ENCODE assay signal across 18 cellular contexts in genomic region chr7:50742401-50742800, GRCh38. TPM values are rescaled to one million over a fixed set of nuclear protein-coding genes. Genes with fewer than 3 reads are reported as not detected.
DNase-seq lines count a peak whose midpoint lies in the region; ATAC-seq, FAIRE-seq and TF ChIP-seq lines count a peak whose summit lies in the region.
"Had no signal": no experiment of that assay in that cellular context is flagged by ENCODE, and none has a peak within 500 bp of the region (broad histone marks: within the 10 kb centered on the region; RNA-seq: fewer than 3 reads in every experiment).

No MANE protein-coding gene starts in this region.

- in situ Hi-C loops in mammary epithelial cell (cut with MboI; ENCODE audit: low sequenced_read_pairs in 2 of 2) (no loop called here), K562 (cut with MboI) (no loop called here)

- H2BK120ac ChIP-seq in trophoblast cell (ENCODE audit: insufficient read depth, low read length, poor library complexity): no peak overlapping the region

- peak; percentile 39 for ATAC-seq in K562
- ATAC-seq in HG03280 (IDR thresholded peaks at IDR 0.05; ENCODE audit: unreplicated experiment): no peak
- ATAC-seq: GM12878, HepG2 had no signal

- TF ChIP-seq RAD21 in K562 (CRISPR knock-in tag; conservative IDR thresholded peaks at IDR 0.05 in 1 of 2, IDR thresholded peaks at IDR 0.05 in 1 of 2): no peak

- H2AK5ac ChIP-seq in trophoblast cell (ENCODE audit: low read length): no peak overlapping the region

- H3K36me3 Mint-ChIP-seq in MCF 10A (ENCODE audit: insufficient read depth, unreplicated experiment) (peaks cover 16% of the 10 kb centered on the region), progenitor cell of endocrine pancreas (ENCODE audit: insufficient read depth) (peaks cover 7% of the 10 kb centered on the region)
- H3K36me3 Mint-ChIP-seq: CD4-positive, CD25-positive, alpha-beta regulatory T cell had no signal

- H3K9me3 Mint-ChIP-seq in MCF 10A (ENCODE audit: unreplicated experiment) (peaks cover 2% of the 10 kb centered on the region), progenitor cell of endocrine pancreas (ENCODE audit: low read depth) (peaks cover under 1% of the 10 kb centered on the region)
- H3K9me3 Mint-ChIP-seq: CD4-positive, CD25-positive, alpha-beta regulatory T cell had no signal

- H3K4me1 Mint-ChIP-seq in MCF 10A (ENCODE audit: insufficient read depth, unreplicated experiment) (peaks cover 16% of the 10 kb centered on the region), progenitor cell of endocrine pancreas (ENCODE audit: low read depth) (peaks cover 12% of the 10 kb centered on the region)

- 77% methylated on average over 4 of the region's 4 CpGs for WGBS in mammary epithelial cell (ENCODE audit: low coverage, missing lambda C conversion rate)
- WGBS in K562 (ENCODE audit: insufficient coverage, low coverage, missing lambda C conversion rate): 69% methylated on average over 4 of the region's 4 CpGs
- WGBS in trophoblast cell (ENCODE audit: extremely low coverage, insufficient coverage, insufficient read length): no CpG with 5 or more reads among the region's 4 CpGs

- H3K27me3 ChIP-seq in mammary epithelial cell (ENCODE audit: insufficient read depth, low read length): no peaks in the 10 kb centered on the region
- no peaks in the 10 kb centered on the region for H3K27me3 ChIP-seq in K562 (ENCODE audit: control insufficient read depth in 2 of 2, insufficient read depth in 2 of 2, low read length in 2 of 2)
- H3K27me3 ChIP-seq in trophoblast cell (ENCODE audit: insufficient read depth, low read length): no peaks in the 10 kb centered on the region

- H4K91ac ChIP-seq in trophoblast cell (ENCODE audit: low read depth, low read length): no peak overlapping the region

- H3K9ac ChIP-seq in mammary epithelial cell (ENCODE audit: insufficient read depth, low read length) (no peak overlapping the region), K562 (ENCODE audit: insufficient read depth in 1 of 2, low read depth in 2 of 2, low read length in 2 of 2) (no peak overlapping the region), trophoblast cell (ENCODE audit: low read length) (no peak overlapping the region)

- H3K9me3 ChIP-seq in mammary epithelial cell (replicated peaks; ENCODE audit: insufficient read depth, low read length) (no peaks in the 10 kb centered on the region), K562 (replicated peaks; ENCODE audit: control insufficient read depth, insufficient read depth, low read depth, low read length) (no peaks in the 10 kb centered on the region), trophoblast cell (ENCODE audit: insufficient read depth, low read depth, low read length) (no peaks in the 10 kb centered on the region)
- H3K9me3 ChIP-seq: HAP-1 had no signal

- TF ChIP-seq POLR2A in K562 (conservative IDR thresholded peaks at IDR 0.05): no peak

- no peak overlapping the region for H3K4me3 ChIP-seq in mammary epithelial cell (replicated peaks in 1 of 3; ENCODE audit: insufficient read depth in 1 of 3, low read depth in 2 of 3, low read length in 3 of 3)
- no peak overlapping the region for H3K4me3 ChIP-seq in K562
- no peak overlapping the region for H3K4me3 ChIP-seq in epithelial cell of esophagus (ENCODE audit: low read length)
- no peak overlapping the region for H3K4me3 ChIP-seq in trophoblast cell (ENCODE audit: low read depth, low read length)
- H3K4me3 ChIP-seq: GM12878, HAP-1 had no signal

- POLR2A ChIA-PET in MCF 10A (lab: Yijun Ruan, JAX): no interaction called here
- POLR2A ChIA-PET in K562 (lab: Yijun Ruan, JAX): no interaction called here

- H4K12ac ChIP-seq in trophoblast cell (ENCODE audit: low read depth, low read length): no peak overlapping the region

- H3K9me1 ChIP-seq in K562 (ENCODE audit: control insufficient read depth, insufficient read depth, low read length): no peaks in the 10 kb centered on the region

- no peak overlapping the region for H2BK12ac ChIP-seq in trophoblast cell (ENCODE audit: low read length)

- no peak overlapping the region for H4K8ac ChIP-seq in trophoblast cell (ENCODE audit: low read depth, low read length)

- H3K36me3 ChIP-seq in mammary epithelial cell (ENCODE audit: insufficient read depth, low read length): no peaks in the 10 kb centered on the region
- peaks cover 4% of the 10 kb centered on the region; the same call in 1 of the 3 replicates for H3K36me3 ChIP-seq in K562 (ENCODE audit: control insufficient read depth, insufficient read depth, low read length)
- peaks cover 4 to 6% of the 10 kb centered on the region in 2 experiments for H3K36me3 ChIP-seq in trophoblast cell (ENCODE audit: control insufficient read depth in 1 of 2, insufficient read depth in 2 of 2, low read length in 2 of 2)

- no peak for TF ChIP-seq EP300 in K562 (IDR thresholded peaks at IDR 0.05; ENCODE audit: low read length)

- H3K4me2 ChIP-seq in mammary epithelial cell (ENCODE audit: insufficient read depth, low read depth, low read length): no peak overlapping the region
- no peak overlapping the region for H3K4me2 ChIP-seq in K562 (ENCODE audit: insufficient read depth, low read length)
- no peak overlapping the region for H3K4me2 ChIP-seq in trophoblast cell (ENCODE audit: low read length)

- H3K4me1 ChIP-seq in mammary epithelial cell (ENCODE audit: insufficient read depth, low read length): no peaks in the 10 kb centered on the region
- no peaks in the 10 kb centered on the region; a peak in 1 of 5 replicates for H3K4me1 ChIP-seq in K562 (replicated peaks in 1 of 2; ENCODE audit: control insufficient read depth in 2 of 2, insufficient read depth in 2 of 2, low read length in 2 of 2)
- peaks cover 2 to 4% of the 10 kb centered on the region in 2 experiments for H3K4me1 ChIP-seq in trophoblast cell (ENCODE audit: control insufficient read depth in 1 of 2, insufficient read depth in 2 of 2, low read length in 2 of 2)

- dilution Hi-C loops in mammary epithelial cell (cut with HindIII; ENCODE audit: low sequenced_read_pairs): no loop called here

- H4K20me1 ChIP-seq in mammary epithelial cell (ENCODE audit: insufficient read depth, low read length): no peaks in the 10 kb centered on the region
- peaks cover 6% of the 10 kb centered on the region; the same call in 1 of the 2 replicates for H4K20me1 ChIP-seq in K562 (replicated peaks; ENCODE audit: control insufficient read depth, insufficient read depth, low read length)

- H3K79me2 ChIP-seq in mammary epithelial cell (ENCODE audit: insufficient read depth, low read length): no peaks in the 10 kb centered on the region
- peaks cover 94% of the 10 kb centered on the region for H3K79me2 ChIP-seq in K562 (ENCODE audit: control insufficient read depth, insufficient read depth, low read length)
- peaks cover 4% of the 10 kb centered on the region for H3K79me2 ChIP-seq in trophoblast cell (ENCODE audit: control insufficient read depth, insufficient read depth, low read length, poor library complexity)

- no peak overlapping the region for H3K27ac Mint-ChIP-seq in MCF 10A (ENCODE audit: low read depth, unreplicated experiment)
- H3K27ac Mint-ChIP-seq in progenitor cell of endocrine pancreas: no peak overlapping the region

- H3K4me3 Mint-ChIP-seq in MCF 10A (ENCODE audit: unreplicated experiment) (no peak overlapping the region), progenitor cell of endocrine pancreas (ENCODE audit: low read depth) (no peak overlapping the region)
- H3K4me3 Mint-ChIP-seq: CD4-positive, CD25-positive, alpha-beta regulatory T cell had no signal

- H3K27me3 Mint-ChIP-seq in MCF 10A (ENCODE audit: insufficient read depth, unreplicated experiment): no peaks in the 10 kb centered on the region
- H3K27me3 Mint-ChIP-seq in progenitor cell of endocrine pancreas: no peaks in the 10 kb centered on the region

- no peak overlapping the region for H2BK5ac ChIP-seq in trophoblast cell (ENCODE audit: low read depth, low read length, poor library complexity)

- no peak overlapping the region for H2AFZ ChIP-seq in mammary epithelial cell (ENCODE audit: low read depth, low read length)
- no peak overlapping the region for H2AFZ ChIP-seq in K562 (ENCODE audit: low read depth, low read length)
- no peak overlapping the region for H2AFZ ChIP-seq in trophoblast cell (ENCODE audit: insufficient read depth, low read length, poor library complexity)

- BruUV-seq in mammary epithelial cell (replicated peaks; lab: Mats Ljungman, UMichigan): no TSS peak
- BruUV-seq in MCF 10A (replicated peaks; lab: Mats Ljungman, UMichigan): no TSS peak
- no TSS peak for BruUV-seq in K562 (replicated peaks; lab: Mats Ljungman, UMichigan)

- CTCF ChIA-PET in mammary epithelial cell (lab: Charles Lee; ENCODE audit: low non-redundant PET) (no interaction called here), MCF 10A (lab: Yijun Ruan, JAX) (interaction anchor here (0.8 to 1.0 kb wide), 2 partner anchors 41 to 421 kb away, joined by 3 read pairs; no protein-coding TSS in a partner anchor), K562 (lab: Yijun Ruan, JAX; ENCODE audit: low intra/inter-chr PET ratio) (no interaction called here)

- H3K27ac ChIP-seq in mammary epithelial cell (ENCODE audit: insufficient read depth, low read depth, low read length) (no peak overlapping the region), K562 (ENCODE audit: extremely low read depth, low read depth, low read length) (no peak overlapping the region), trophoblast cell (ENCODE audit: low read depth, low read length) (no peak overlapping the region)
- H3K27ac ChIP-seq: 22Rv1 had no signal

- intact Hi-C loops in mammary epithelial cell (cut with micrococcal nuclease) (loop anchor here (10.0 kb wide), 1 partner anchor 58 kb away; no protein-coding TSS in a partner anchor), MCF 10A (cut with micrococcal nuclease) (no loop called here), K562 (cut with micrococcal nuclease) (no loop called here)

- H3K23ac ChIP-seq in trophoblast cell (ENCODE audit: low read length): no peak overlapping the region

- FAIRE-seq in K562 (lab: Jason Lieb, UNC): no peak
- FAIRE-seq: GM12878, GM18507, H1, HepG2, HTR-8/SVneo had no signal

- TF ChIP-seq CTCF in mammary epithelial cell (conservative IDR thresholded peaks at IDR 0.05 in 1 of 2, IDR thresholded peaks at IDR 0.05 in 1 of 2; ENCODE audit: extremely low read depth in 1 of 2, insufficient read depth in 1 of 2, low read depth in 1 of 2, low read length in 2 of 2): no peak
- no peak for TF ChIP-seq CTCF in MCF 10A (IDR thresholded peaks at IDR 0.05; ENCODE audit: unreplicated experiment)
- no peak for TF ChIP-seq CTCF in K562 (IDR thresholded peaks at IDR 0.05 in 2 of 3, conservative IDR thresholded peaks at IDR 0.05 in 1 of 3; ENCODE audit: insufficient read depth in 2 of 3, low read depth in 1 of 3, low read length in 3 of 3)
- no peak for TF ChIP-seq CTCF in epithelial cell of esophagus (IDR thresholded peaks at IDR 0.05; ENCODE audit: insufficient read depth, low read depth, low read length, missing control alignments)
- TF ChIP-seq CTCF in progenitor cell of endocrine pancreas (IDR thresholded peaks at IDR 0.05; ENCODE audit: unreplicated experiment): no peak

- H3K79me1 ChIP-seq in trophoblast cell (ENCODE audit: low read length): no peaks in the 10 kb centered on the region

- H3K4ac ChIP-seq in trophoblast cell (ENCODE audit: low read depth, low read length): no peak overlapping the region

- DNase-seq in mammary epithelial cell (peak; percentile 19), MCF 10A (ENCODE audit: unreplicated experiment) (no peak), K562 (ENCODE audit: extremely low read depth in 1 of 4, low spot score in 3 of 4) (no peak), epithelial cell of esophagus (ENCODE audit: low read depth) (peak; percentile 78), trophoblast cell (no peak), NCI-H1417 (lab: John Stamatoyannopoulos, UW) (no peak), progenitor cell of endocrine pancreas (ENCODE audit: low spot score, unreplicated experiment) (no peak)
- DNase-seq: CD4-positive, CD25-positive, alpha-beta regulatory T cell; DMS79 had no signal

- no peak overlapping the region for H3K14ac ChIP-seq in trophoblast cell (ENCODE audit: low read length)

- no peak overlapping the region for H3K18ac ChIP-seq in trophoblast cell (ENCODE audit: low read length)

RNA-seq across cellular contexts. Expression of gene GRB10, which starts 40.3 kb away (rescaled TPM):
- total RNA-seq in mammary epithelial cell (10 to 100 TPM; 28.4 to 48.7 TPM), MCF 10A (2022) (68.2 and 71.3 TPM in 2 replicates), K562 (2014; rRNA removed) (56.5 and 57.4 TPM in 2 replicates), K562 (2014; rRNA removed; fragmentation: Illumina TruSeq; extraction: Trizol) (43.4 and 44.0 TPM in 2 replicates), K562 (2015; rRNA removed; fragmentation: Illumina TruSeq; extraction: Trizol) (25.8 and 28.6 TPM in 2 replicates), K562 (2021) (77.7 and 88.5 TPM in 2 replicates), progenitor cell of endocrine pancreas (58.4 and 62.7 TPM in 2 replicates)
- polyA plus RNA-seq in mammary epithelial cell (3.3 TPM), K562 (2011; rRNA removed) (26.9 and 28.0 TPM in 2 replicates), K562 (2014; fragmentation: Illumina TruSeq; extraction: Trizol) (48.1 and 49.0 TPM in 2 replicates), K562 (2014; fragmentation: Nextera tagmentation; extraction: Ambion mirVana) (1 to 10 TPM; 8.9 to 9.9 TPM), K562 (2014; rRNA removed) (39.0 and 40.7 TPM in 2 replicates)
- polyA minus RNA-seq in mammary epithelial cell: 10.9 TPM
- 155 and 246 TPM in 2 replicates for total RNA-seq in K562 (2011; cell fraction: chromatin; rRNA removed; ENCODE audit: low replicate concordance)
- total RNA-seq in K562 (2011; cell fraction: nucleolus; rRNA removed): 95.1 and 108 TPM in 2 replicates
- 149 and 184 TPM in 2 replicates for total RNA-seq in K562 (2011; cell fraction: nucleoplasm; rRNA removed)
- polyA plus RNA-seq in K562 (2011; cell fraction: cytosol; rRNA removed): 24.2 and 25.9 TPM in 2 replicates
- polyA plus RNA-seq in K562 (2011; cell fraction: nucleus; rRNA removed): 56.8 and 69.8 TPM in 2 replicates
- 33.8 and 79.4 TPM in 2 replicates for polyA plus RNA-seq in K562 (2012)
- 62.8 and 74.1 TPM in 2 replicates for polyA minus RNA-seq in K562 (2011; rRNA and poly(A)+ RNA removed)
- 35.8 and 51.6 TPM in 2 replicates for polyA minus RNA-seq in K562 (2011; cell fraction: cytosol; rRNA and poly(A)+ RNA removed)
- 75.0 and 114 TPM in 2 replicates for polyA minus RNA-seq in K562 (2011; cell fraction: nucleus; rRNA and poly(A)+ RNA removed)
- 24.4 and 24.9 TPM in 2 replicates for polyA plus RNA-seq in trophoblast cell (2013)
- total RNA-seq: G401 had no signal

Comparison
In these comparisons a context has a peak if more than half of its experiments do, and no peak if none do; other contexts are left out.
1. DNase-seq: peak in mammary epithelial cell (single experiment) and epithelial cell of esophagus (single experiment); none in MCF 10A (single experiment), K562 (0 of 4), trophoblast cell (0 of 2), NCI-H1417 (0 of 3) and progenitor cell of endocrine pancreas (single experiment).